Comparison of ENCODE assay signal across 14 cellular contexts in genomic region chr21:34800797-34801518, GRCh38.
DNase-seq lines count a peak whose midpoint lies in the region; ATAC-seq, FAIRE-seq and TF ChIP-seq lines count a peak whose summit lies in the region.
"Had no signal": no experiment of that assay in that cellular context is flagged by ENCODE, and none has a peak within 500 bp of the region (broad histone marks: within the 10 kb centered on the region; RNA-seq: fewer than 3 reads in every experiment).

No MANE protein-coding gene starts in this region.

- CTCF ChIA-PET in activated CD8-positive, alpha-beta T cell treated with anti-CD3 and anti-CD28 coated beads for 36 hours (lab: Charles Lee): interaction anchor here (1.2 to 1.4 kb wide), 2 partner anchors 17 to 113 kb away, joined by 4 read pairs; no protein-coding TSS in a partner anchor
- CTCF ChIA-PET in activated CD8-positive, alpha-beta T cell treated with anti-CD3 and anti-CD28 coated beads, Interleukin-2, amount 10 ng/mL, durations not matched to agents 7 days and 5 days (lab: Charles Lee): interaction anchor here (1.0 to 1.1 kb wide), 2 partner anchors 8 to 87 kb away, joined by 3 to 6 read pairs; no protein-coding TSS in a partner anchor
- CTCF ChIA-PET in mammary epithelial cell (lab: Charles Lee; ENCODE audit: low non-redundant PET): no interaction called here

- no peaks in the 10 kb centered on the region for H3K9me3 Mint-ChIP-seq in activated CD8-positive, alpha-beta T cell treated with anti-CD3 and anti-CD28 coated beads for 36 hours
- no peaks in the 10 kb centered on the region for H3K9me3 Mint-ChIP-seq in activated CD8-positive, alpha-beta T cell treated with anti-CD3 and anti-CD28 coated beads, Interleukin-2, amount 10 ng/mL, durations not matched to agents 7 days and 5 days (ENCODE audit: insufficient read depth)
- no peaks in the 10 kb centered on the region for H3K9me3 Mint-ChIP-seq in endothelial cell (ENCODE audit: unreplicated experiment)

- in situ Hi-C loops in mammary epithelial cell (cut with MboI; ENCODE audit: low sequenced_read_pairs in 2 of 2): no loop called here

- peaks cover 49% of the 10 kb centered on the region for H3K36me3 ChIP-seq in mammary epithelial cell (ENCODE audit: insufficient read depth, low read length)
- peaks cover 6 to 51% of the 10 kb centered on the region in 2 experiments for H3K36me3 ChIP-seq in keratinocyte (ENCODE audit: control insufficient read depth in 2 of 2, extremely low read depth in 1 of 2, insufficient read depth in 2 of 2, low read length in 2 of 2)
- peaks cover 8 to 42% (median 22%) of the 10 kb centered on the region in 4 donors for H3K36me3 ChIP-seq in stomach

- intact Hi-C loops in activated CD8-positive, alpha-beta T cell treated with anti-CD3 and anti-CD28 coated beads for 36 hours (cut with micrococcal nuclease): loop anchor here (10.0 kb wide), 1 partner anchor 244 kb away; the partner anchor contains the start of gene RUNX1
- intact Hi-C loops in mammary epithelial cell (cut with micrococcal nuclease): loop anchor here (2.0 to 10.0 kb wide), 2 partner anchors 44 to 574 kb away; no protein-coding TSS in a partner anchor
- intact Hi-C loops in stomach (cut with DNase I; ENCODE audit: low total_unique reads): no loop called here
- intact Hi-C loops in left ventricle myocardium superior (cut with micrococcal nuclease): no loop called here

- TF ChIP-seq CTCF in activated CD8-positive, alpha-beta T cell treated with anti-CD3 and anti-CD28 coated beads for 36 hours (IDR thresholded peaks at IDR 0.05): no peak
- TF ChIP-seq CTCF in mammary epithelial cell (conservative IDR thresholded peaks at IDR 0.05 in 1 of 2, IDR thresholded peaks at IDR 0.05 in 1 of 2; ENCODE audit: extremely low read depth in 1 of 2, insufficient read depth in 1 of 2, low read depth in 1 of 2, low read length in 2 of 2): no peak
- no peak for TF ChIP-seq CTCF in keratinocyte (optimal IDR thresholded peaks at IDR 0.05 in 1 of 3, IDR thresholded peaks at IDR 0.05 in 1 of 3, conservative IDR thresholded peaks at IDR 0.05 in 1 of 3; ENCODE audit: extremely low read depth in 1 of 3, insufficient read depth in 2 of 3, low read length in 3 of 3)
- TF ChIP-seq CTCF in stomach (IDR thresholded peaks at IDR 0.05): no peak
- TF ChIP-seq CTCF in endothelial cell (IDR thresholded peaks at IDR 0.05; ENCODE audit: unreplicated experiment): no peak

- BruUV-seq in mammary epithelial cell (replicated peaks; lab: Mats Ljungman, UMichigan): no TSS peak

- H3K9ac ChIP-seq in mammary epithelial cell (ENCODE audit: insufficient read depth, low read length) (peak overlapping the region; percentile 2), keratinocyte (ENCODE audit: control insufficient read depth, extremely low read depth, insufficient read depth, low read length) (peak overlapping the region; percentile 51)

- peaks cover 25% of the 10 kb centered on the region for H3K4me1 Mint-ChIP-seq in activated CD8-positive, alpha-beta T cell treated with anti-CD3 and anti-CD28 coated beads for 36 hours (ENCODE audit: low read depth)
- peaks cover 7% of the 10 kb centered on the region for H3K4me1 Mint-ChIP-seq in activated CD8-positive, alpha-beta T cell treated with anti-CD3 and anti-CD28 coated beads, Interleukin-2, amount 10 ng/mL, durations not matched to agents 7 days and 5 days (ENCODE audit: low read depth)
- peaks cover 2% of the 10 kb centered on the region for H3K4me1 Mint-ChIP-seq in endothelial cell (ENCODE audit: unreplicated experiment)

- H3K9me1 ChIP-seq in keratinocyte (ENCODE audit: control insufficient read depth, extremely low read depth, insufficient read depth, low read length): peaks cover 5% of the 10 kb centered on the region

- 45% methylated on average over 7 of the region's 7 CpGs for WGBS in mammary epithelial cell (ENCODE audit: low coverage, missing lambda C conversion rate)
- 35 to 52% (median 40%) methylated on average over 7 of the region's 7 CpGs for WGBS in stomach, 5 donors

- peak overlapping the region; percentile 94 for H3K27ac ChIP-seq in mammary epithelial cell (ENCODE audit: insufficient read depth, low read depth, low read length)
- peak overlapping the region; percentile 86 for H3K27ac ChIP-seq in keratinocyte (ENCODE audit: control insufficient read depth, insufficient read depth, low read length)
- H3K27ac ChIP-seq in stomach: peak overlapping the region in 3 of 5 donors; percentile 4 to 55 (median 47)
- H3K27ac ChIP-seq: tibial artery had no signal

- H3K36me3 Mint-ChIP-seq in activated CD8-positive, alpha-beta T cell treated with anti-CD3 and anti-CD28 coated beads for 36 hours (ENCODE audit: low read depth): peaks cover 36% of the 10 kb centered on the region
- H3K36me3 Mint-ChIP-seq in activated CD8-positive, alpha-beta T cell treated with anti-CD3 and anti-CD28 coated beads, Interleukin-2, amount 10 ng/mL, durations not matched to agents 7 days and 5 days (ENCODE audit: low read depth): peaks cover 9% of the 10 kb centered on the region
- H3K36me3 Mint-ChIP-seq in endothelial cell (ENCODE audit: low read depth, unreplicated experiment): no peaks in the 10 kb centered on the region

- peak; percentile 50 for ATAC-seq in activated CD8-positive, alpha-beta T cell treated with anti-CD3 and anti-CD28 coated beads for 36 hours
- no peak for ATAC-seq in activated CD8-positive, alpha-beta T cell treated with anti-CD3 and anti-CD28 coated beads, Interleukin-2, amount 10 ng/mL, durations not matched to agents 7 days and 5 days
- no peak for ATAC-seq in left ventricle myocardium superior

- H3K4me2 ChIP-seq in mammary epithelial cell (ENCODE audit: insufficient read depth, low read depth, low read length) (no peak overlapping the region), keratinocyte (ENCODE audit: control insufficient read depth, extremely low read depth, insufficient read depth, low read depth, low read length) (peak overlapping the region; percentile 42)
- H3K4me2 ChIP-seq: GM23338 had no signal

- DNase-seq in activated CD8-positive, alpha-beta T cell treated with anti-CD3 and anti-CD28 coated beads for 36 hours: peak; percentile 19
- no peak for DNase-seq in activated CD8-positive, alpha-beta T cell treated with anti-CD3 and anti-CD28 coated beads, Interleukin-2, amount 10 ng/mL, durations not matched to agents 7 days and 5 days
- DNase-seq in mammary epithelial cell: peak; percentile 70
- no peak for DNase-seq in keratinocyte (ENCODE audit: low read depth, low spot score)
- no peak for DNase-seq in stomach
- DNase-seq in left ventricle myocardium superior: no peak
- no peak for DNase-seq in endothelial cell (ENCODE audit: low spot score)
- no peak for DNase-seq in NCI-H187 treated with DMSO at 0.1 percent for 48 hours (lab: John Stamatoyannopoulos, UW)
- DNase-seq: activated gamma-delta T cell, kidney, NCI-H2171, tibial artery had no signal

- H3K4me3 Mint-ChIP-seq in activated CD8-positive, alpha-beta T cell treated with anti-CD3 and anti-CD28 coated beads for 36 hours: no peak overlapping the region
- no peak overlapping the region for H3K4me3 Mint-ChIP-seq in activated CD8-positive, alpha-beta T cell treated with anti-CD3 and anti-CD28 coated beads, Interleukin-2, amount 10 ng/mL, durations not matched to agents 7 days and 5 days
- H3K4me3 Mint-ChIP-seq in endothelial cell (ENCODE audit: unreplicated experiment): no peak overlapping the region
- H3K4me3 Mint-ChIP-seq: GM23338 had no signal

- dilution Hi-C loops in mammary epithelial cell (cut with HindIII; ENCODE audit: low sequenced_read_pairs) (no loop called here), keratinocyte (cut with MboI; ENCODE audit: extremely low pct_ligation_motif_present, low sequenced_read_pairs) (no loop called here)

- no peak overlapping the region for H2AFZ ChIP-seq in mammary epithelial cell (ENCODE audit: low read depth, low read length)
- no peak overlapping the region for H2AFZ ChIP-seq in keratinocyte (ENCODE audit: control insufficient read depth, low read length)
- H2AFZ ChIP-seq: GM23338 had no signal

- no peaks in the 10 kb centered on the region for H4K20me1 ChIP-seq in mammary epithelial cell (ENCODE audit: insufficient read depth, low read length)
- H4K20me1 ChIP-seq in keratinocyte (ENCODE audit: control insufficient read depth, extremely low read depth, insufficient read depth, low read length): no peaks in the 10 kb centered on the region

- H3K4me3 ChIP-seq in mammary epithelial cell (replicated peaks in 1 of 3; ENCODE audit: insufficient read depth in 1 of 3, low read depth in 2 of 3, low read length in 3 of 3) (no peak overlapping the region), keratinocyte (ENCODE audit: control insufficient read depth in 2 of 3, extremely low read depth in 1 of 3, insufficient read depth in 2 of 3, low read depth in 1 of 3, low read length in 3 of 3) (no peak overlapping the region), stomach (no peak overlapping the region)
- H3K4me3 ChIP-seq: GM12878, GM23338, tibial artery had no signal

- H3K79me2 ChIP-seq in mammary epithelial cell (ENCODE audit: insufficient read depth, low read length): peaks cover 77% of the 10 kb centered on the region
- peaks cover 37% of the 10 kb centered on the region for H3K79me2 ChIP-seq in keratinocyte (ENCODE audit: control insufficient read depth, insufficient read depth, low read length)

- H3K27me3 ChIP-seq in mammary epithelial cell (ENCODE audit: insufficient read depth, low read length) (no peaks in the 10 kb centered on the region), keratinocyte (ENCODE audit: control insufficient read depth, extremely low read depth, insufficient read depth, low read length) (no peaks in the 10 kb centered on the region), stomach (no peaks in the 10 kb centered on the region)
- H3K27me3 ChIP-seq: tibial artery had no signal

- H3K27me3 Mint-ChIP-seq in activated CD8-positive, alpha-beta T cell treated with anti-CD3 and anti-CD28 coated beads for 36 hours: no peaks in the 10 kb centered on the region
- H3K27me3 Mint-ChIP-seq in activated CD8-positive, alpha-beta T cell treated with anti-CD3 and anti-CD28 coated beads, Interleukin-2, amount 10 ng/mL, durations not matched to agents 7 days and 5 days (ENCODE audit: low read depth): peaks cover 2% of the 10 kb centered on the region
- H3K27me3 Mint-ChIP-seq in endothelial cell (ENCODE audit: unreplicated experiment): peaks cover 1% of the 10 kb centered on the region

- FAIRE-seq in keratinocyte (lab: Jason Lieb, UNC): peak; percentile 32
- FAIRE-seq: GM12878, kidney had no signal

- POLR2A ChIA-PET in activated CD8-positive, alpha-beta T cell treated with anti-CD3 and anti-CD28 coated beads for 36 hours (lab: Charles Lee): interaction anchor here (0.7 kb wide), 1 partner anchor 553 kb away, joined by 3 read pairs; no protein-coding TSS in a partner anchor
- POLR2A ChIA-PET in activated CD8-positive, alpha-beta T cell treated with anti-CD3 and anti-CD28 coated beads, Interleukin-2, amount 10 ng/mL, durations not matched to agents 7 days and 5 days (lab: Charles Lee): no interaction called here

- H3K4me1 ChIP-seq in mammary epithelial cell (ENCODE audit: insufficient read depth, low read length) (peaks cover 81% of the 10 kb centered on the region), keratinocyte (ENCODE audit: control insufficient read depth, extremely low read depth, insufficient read depth, low read length) (peaks cover 82% of the 10 kb centered on the region), stomach (peaks cover 23 to 63% (median 39%) of the 10 kb centered on the region in 4 donors)

- H3K9me3 ChIP-seq in mammary epithelial cell (replicated peaks; ENCODE audit: insufficient read depth, low read length): no peaks in the 10 kb centered on the region
- H3K9me3 ChIP-seq in keratinocyte (ENCODE audit: control insufficient read depth, low read depth, low read length): no peaks in the 10 kb centered on the region
- H3K9me3 ChIP-seq in stomach: no peaks in the 10 kb centered on the region

- no peak for TF ChIP-seq EP300 in stomach (IDR thresholded peaks at IDR 0.05)

- no peak overlapping the region for H3K27ac Mint-ChIP-seq in activated CD8-positive, alpha-beta T cell treated with anti-CD3 and anti-CD28 coated beads for 36 hours
- H3K27ac Mint-ChIP-seq in activated CD8-positive, alpha-beta T cell treated with anti-CD3 and anti-CD28 coated beads, Interleukin-2, amount 10 ng/mL, durations not matched to agents 7 days and 5 days: no peak overlapping the region
- H3K27ac Mint-ChIP-seq in endothelial cell (ENCODE audit: unreplicated experiment): no peak overlapping the region
- H3K27ac Mint-ChIP-seq: GM23338 had no signal

- TF ChIP-seq POLR2A in stomach (IDR thresholded peaks at IDR 0.05): no peak

Comparison
In these comparisons a context has a peak if more than half of its experiments do, and no peak if none do; other contexts are left out.
1. DNase-seq: peak in activated CD8-positive, alpha-beta T cell treated with anti-CD3 and anti-CD28 coated beads for 36 hours (single experiment) and mammary epithelial cell (single experiment); none in activated CD8-positive, alpha-beta T cell treated with anti-CD3 and anti-CD28 coated beads, Interleukin-2, amount 10 ng/mL, durations not matched to agents 7 days and 5 days (single experiment), keratinocyte (single experiment), stomach (single experiment), left ventricle myocardium superior (single experiment), endothelial cell (single experiment) and NCI-H187 treated with DMSO at 0.1 percent for 48 hours (single experiment).
2. intact Hi-C loops: an anchor here in activated CD8-positive, alpha-beta T cell treated with anti-CD3 and anti-CD28 coated beads for 36 hours (10.0 kb wide) and mammary epithelial cell (2.0 to 10.0 kb wide); none called in stomach and left ventricle myocardium superior.
3. Peak in every context shown above with its lines, with median percentiles within 50 percentile points of each other: H3K27ac ChIP-seq.